27 cellular contexts compared by ENCODE assay signal in genomic region chr16:81061855-81062608, GRCh38. TPM values are rescaled to one million over a fixed set of nuclear protein-coding genes. Genes with fewer than 3 reads are reported as not detected.
"Had no signal": no experiment of that assay in that cellular context is flagged by ENCODE, and none has a peak within 500 bp of the region (broad histone marks: within the 10 kb centered on the region; RNA-seq: fewer than 3 reads in every experiment).

No MANE protein-coding gene starts in this region.

- H3K9me3 ChIP-seq: body of pancreas, sigmoid colon had no signal

- DNase-seq: activated CD4-positive, alpha-beta T cell treated with anti-CD3 and anti-CD28 coated beads, Interleukin-2, amount 10 ng/mL, durations not matched to agents 7 days and 5 days; activated CD4-positive, CD25-positive, alpha-beta regulatory T cell treated with anti-CD3 and anti-CD28 coated beads, Interleukin-2, amount 50 U/mL, for 72 hours; activated CD8-positive, alpha-beta memory T cell treated with anti-CD3 and anti-CD28 coated beads, Interleukin-2, amount 10 ng/mL, durations not matched to agents 7 days and 5 days; activated CD8-positive, alpha-beta T cell treated with anti-CD3 and anti-CD28 coated beads for 36 hours; activated effector memory CD4-positive, alpha-beta T cell treated with anti-CD3 and anti-CD28 coated beads, Interleukin-2, amount 50 U/mL, for 16 hours; activated naive CD4-positive, alpha-beta T cell treated with anti-CD3 and anti-CD28 coated beads, Interleukin-2, amount 10 ng/mL, durations not matched to agents 7 days and 5 days; activated T-cell treated with anti-CD3 and anti-CD28 coated beads for 4 hours; body of pancreas; effector CD4-positive, alpha-beta T cell; foreskin melanocyte; kidney glomerular epithelial cell; posterior cingulate gyrus; sigmoid colon; stimulated activated CD4-positive, alpha-beta T cell treated with anti-CD3 and anti-CD28 coated beads, Interleukin-2, amount 100 ng/mL, for 48 hours; stimulated activated CD8-positive, alpha-beta memory T cell treated with anti-CD3 and anti-CD28 coated beads, Interleukin-4, amount 100 ng/mL, for 48 hours; stimulated activated naive B cell treated with anti-CD40 and anti-IgM and Interleukin-4, amounts not matched to agents 10 μg/mL and 1 μg/mL and 100 μg/mL, for 72 hours; SW 1271; T-helper 17 cell had no signal

- H3K27me3 ChIP-seq: body of pancreas, hepatocyte, sigmoid colon had no signal

- H3K36me3 ChIP-seq: sigmoid colon had no signal

- H2AFZ ChIP-seq: hepatocyte had no signal

- H3K36me3 Mint-ChIP-seq: activated CD8-positive, alpha-beta memory T cell treated with anti-CD3 and anti-CD28 coated beads, Interleukin-2, amount 10 ng/mL, durations not matched to agents 7 days and 5 days; activated naive CD4-positive, alpha-beta T cell treated with anti-CD3 and anti-CD28 coated beads, Interleukin-2, amount 10 ng/mL, durations not matched to agents 7 days and 5 days; memory B cell had no signal

- ATAC-seq: activated CD8-positive, alpha-beta memory T cell treated with anti-CD3 and anti-CD28 coated beads, Interleukin-2, amount 10 ng/mL, durations not matched to agents 7 days and 5 days; activated CD8-positive, alpha-beta T cell treated with anti-CD3 and anti-CD28 coated beads for 36 hours; body of pancreas; esophagus mucosa; stimulated activated naive B cell treated with anti-CD40 and anti-IgM and Interleukin-4, amounts not matched to agents 10 μg/mL and 1 μg/mL and 100 μg/mL, for 72 hours; T-helper 17 cell had no signal

- H3K4me1 ChIP-seq: body of pancreas, sigmoid colon had no signal

- H3K27me3 Mint-ChIP-seq: activated CD4-positive, alpha-beta T cell treated with anti-CD3 and anti-CD28 coated beads, Interleukin-2, amount 10 ng/mL, durations not matched to agents 7 days and 5 days; activated CD8-positive, alpha-beta memory T cell treated with anti-CD3 and anti-CD28 coated beads, Interleukin-2, amount 10 ng/mL, durations not matched to agents 7 days and 5 days; activated CD8-positive, alpha-beta T cell treated with anti-CD3 and anti-CD28 coated beads for 36 hours; activated naive CD4-positive, alpha-beta T cell treated with anti-CD3 and anti-CD28 coated beads, Interleukin-2, amount 10 ng/mL, durations not matched to agents 7 days and 5 days; dendritic cell treated with granulocyte-macrophage colony-stimulating factor and Interleukin-4, amounts not matched to agents 40 ng/mL and 50 ng/mL, for 4 days; memory B cell; stimulated activated naive B cell treated with anti-CD40 and anti-IgM and Interleukin-4, amounts not matched to agents 10 μg/mL and 1 μg/mL and 100 μg/mL, for 72 hours; type B pancreatic cell had no signal

- H3K4me2 ChIP-seq: hepatocyte had no signal

- H3K4me3 ChIP-seq: body of pancreas, hepatocyte, sigmoid colon had no signal

- H3K27ac ChIP-seq: body of pancreas, hepatocyte, sigmoid colon, VCaP had no signal

- H3K4me1 Mint-ChIP-seq: memory B cell; nephron; stimulated activated naive B cell treated with anti-CD40 and anti-IgM and Interleukin-4, amounts not matched to agents 10 μg/mL and 1 μg/mL and 100 μg/mL, for 72 hours; T-helper 17 cell had no signal

- H3K4me3 Mint-ChIP-seq: activated CD4-positive, alpha-beta T cell treated with anti-CD3 and anti-CD28 coated beads, Interleukin-2, amount 10 ng/mL, durations not matched to agents 7 days and 5 days; activated CD8-positive, alpha-beta memory T cell treated with anti-CD3 and anti-CD28 coated beads, Interleukin-2, amount 10 ng/mL, durations not matched to agents 7 days and 5 days; activated CD8-positive, alpha-beta T cell treated with anti-CD3 and anti-CD28 coated beads for 36 hours; activated naive CD4-positive, alpha-beta T cell treated with anti-CD3 and anti-CD28 coated beads, Interleukin-2, amount 10 ng/mL, durations not matched to agents 7 days and 5 days; dendritic cell treated with granulocyte-macrophage colony-stimulating factor and Interleukin-4, amounts not matched to agents 40 ng/mL and 50 ng/mL, for 4 days; memory B cell; nephron; stimulated activated naive B cell treated with anti-CD40 and anti-IgM and Interleukin-4, amounts not matched to agents 10 μg/mL and 1 μg/mL and 100 μg/mL, for 72 hours; T-helper 17 cell; type B pancreatic cell had no signal

- H3K79me2 ChIP-seq: hepatocyte had no signal

- H3K27ac Mint-ChIP-seq: activated CD4-positive, alpha-beta T cell treated with anti-CD3 and anti-CD28 coated beads, Interleukin-2, amount 10 ng/mL, durations not matched to agents 7 days and 5 days; activated CD8-positive, alpha-beta memory T cell treated with anti-CD3 and anti-CD28 coated beads, Interleukin-2, amount 10 ng/mL, durations not matched to agents 7 days and 5 days; activated CD8-positive, alpha-beta T cell treated with anti-CD3 and anti-CD28 coated beads for 36 hours; activated naive CD4-positive, alpha-beta T cell treated with anti-CD3 and anti-CD28 coated beads, Interleukin-2, amount 10 ng/mL, durations not matched to agents 7 days and 5 days; dendritic cell treated with granulocyte-macrophage colony-stimulating factor and Interleukin-4, amounts not matched to agents 40 ng/mL and 50 ng/mL, for 4 days; memory B cell; nephron; stimulated activated naive B cell treated with anti-CD40 and anti-IgM and Interleukin-4, amounts not matched to agents 10 μg/mL and 1 μg/mL and 100 μg/mL, for 72 hours; T-helper 17 cell; type B pancreatic cell had no signal

- H3K9me3 Mint-ChIP-seq: activated CD4-positive, alpha-beta T cell treated with anti-CD3 and anti-CD28 coated beads, Interleukin-2, amount 10 ng/mL, durations not matched to agents 7 days and 5 days; activated CD8-positive, alpha-beta T cell treated with anti-CD3 and anti-CD28 coated beads for 36 hours; activated naive CD4-positive, alpha-beta T cell treated with anti-CD3 and anti-CD28 coated beads, Interleukin-2, amount 10 ng/mL, durations not matched to agents 7 days and 5 days; dendritic cell treated with granulocyte-macrophage colony-stimulating factor and Interleukin-4, amounts not matched to agents 40 ng/mL and 50 ng/mL, for 4 days; memory B cell; nephron; stimulated activated naive B cell treated with anti-CD40 and anti-IgM and Interleukin-4, amounts not matched to agents 10 μg/mL and 1 μg/mL and 100 μg/mL, for 72 hours; type B pancreatic cell had no signal

RNA-seq across cellular contexts. Expression of gene C16orf46, which starts 15.0 kb away (rescaled TPM):
- total RNA-seq: activated CD8-positive, alpha-beta memory T cell treated with anti-CD3 and anti-CD28 coated beads, Interleukin-2, amount 10 ng/mL, durations not matched to agents 7 days and 5 days; endothelial cell of umbilical vein; esophagus mucosa; mononuclear cell had no signal
